17 cellular contexts compared by ENCODE assay signal in the genomic region with DNA sequence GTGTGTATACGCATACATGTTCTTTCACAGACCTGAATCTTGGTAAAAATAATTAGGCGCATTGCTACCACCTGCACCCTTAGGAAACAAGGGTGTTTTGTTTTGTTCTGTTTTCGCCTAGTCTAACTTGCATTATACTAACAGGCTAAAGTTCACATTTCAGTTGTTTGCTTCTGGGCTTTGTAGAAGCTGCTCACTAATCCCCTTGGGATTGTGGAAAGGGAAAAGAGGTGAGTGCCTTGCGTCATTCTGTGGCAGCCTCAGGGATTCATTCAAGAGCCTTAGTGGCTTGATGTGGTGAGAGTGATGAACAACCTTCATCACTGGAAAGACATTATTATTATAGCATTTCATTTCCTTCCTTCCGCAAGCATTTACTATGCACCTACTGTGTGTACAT.
"Had no signal": no experiment of that assay in that cellular context is flagged by ENCODE, and none has a peak within 500 bp of the region (broad histone marks: within the 10 kb centered on the region; RNA-seq: fewer than 3 reads in every experiment).

No MANE protein-coding gene starts in this region.

- H3K4me1 Mint-ChIP-seq: activated naive CD8-positive, alpha-beta T cell treated with anti-CD3 and anti-CD28 coated beads, Interleukin-2, amount 10 ng/mL, durations not matched to agents 7 days and 5 days had no signal

- DNase-seq: activated CD4-positive, alpha-beta memory T cell treated with anti-CD3 and anti-CD28 coated beads for 36 hours; activated effector memory CD4-positive, alpha-beta T cell treated with anti-CD3 and anti-CD28 coated beads, Interleukin-2, amount 50 U/mL, for 16 hours; activated naive CD8-positive, alpha-beta T cell treated with anti-CD3 and anti-CD28 coated beads, Interleukin-2, amount 10 ng/mL, durations not matched to agents 7 days and 5 days; activated T-cell treated with anti-CD3 and anti-CD28 coated beads, Interleukin-2, amount 50 U/mL, for 4 hours; aorta; dorsolateral prefrontal cortex; esophagus squamous epithelium; foreskin fibroblast; mammary epithelial cell; stimulated activated CD4-positive, alpha-beta T cell treated with anti-CD3 and anti-CD28 coated beads, Interleukin-4, amount 100 ng/mL, for 1 hour; stimulated activated CD8-positive, alpha-beta memory T cell treated with anti-CD3 and anti-CD28 coated beads, Interleukin-4, amount 100 ng/mL, for 48 hours; testis; upper lobe of right lung had no signal

- H3K4me3 Mint-ChIP-seq: activated CD4-positive, alpha-beta memory T cell treated with anti-CD3 and anti-CD28 coated beads for 36 hours; activated naive CD8-positive, alpha-beta T cell treated with anti-CD3 and anti-CD28 coated beads, Interleukin-2, amount 10 ng/mL, durations not matched to agents 7 days and 5 days; activated T-cell treated with anti-CD3 and anti-CD28 coated beads, Interleukin-2, amount 50 U/mL, for 4 hours; natural killer cell treated with Interleukin-12 subunit alpha and Interleukin-12 subunit beta and Interleukin-15 and Interleukin-18, amount 100 ng/mL, for 72 hours; stimulated activated naive CD8-positive, alpha-beta T cell treated with anti-CD3 and anti-CD28 coated beads, Interleukin-15, Interleukin-2, amounts not matched to agents 100 ng/mL and 50 ng/mL, for 24 hours; T-helper 2 cell treated with Interferon-gamma antibody and Interleukin-4, amounts not matched to agents 5 μg/mL and 100 μg/mL, for 36 hours had no signal

- H3K36me3 Mint-ChIP-seq: activated CD4-positive, alpha-beta memory T cell treated with anti-CD3 and anti-CD28 coated beads for 36 hours; activated naive CD8-positive, alpha-beta T cell treated with anti-CD3 and anti-CD28 coated beads, Interleukin-2, amount 10 ng/mL, durations not matched to agents 7 days and 5 days; natural killer cell treated with Interleukin-12 subunit alpha and Interleukin-12 subunit beta and Interleukin-15 and Interleukin-18, amount 100 ng/mL, for 72 hours had no signal

- H3K27ac Mint-ChIP-seq: activated CD4-positive, alpha-beta memory T cell treated with anti-CD3 and anti-CD28 coated beads for 36 hours; activated naive CD8-positive, alpha-beta T cell treated with anti-CD3 and anti-CD28 coated beads, Interleukin-2, amount 10 ng/mL, durations not matched to agents 7 days and 5 days; natural killer cell treated with Interleukin-12 subunit alpha and Interleukin-12 subunit beta and Interleukin-15 and Interleukin-18, amount 100 ng/mL, for 72 hours; stimulated activated naive CD8-positive, alpha-beta T cell treated with anti-CD3 and anti-CD28 coated beads, Interleukin-15, Interleukin-2, amounts not matched to agents 100 ng/mL and 50 ng/mL, for 24 hours; T-helper 2 cell treated with Interferon-gamma antibody and Interleukin-4, amounts not matched to agents 5 μg/mL and 100 μg/mL, for 36 hours had no signal

- H3K4me3 ChIP-seq: dorsolateral prefrontal cortex, esophagus squamous epithelium, testis, upper lobe of right lung had no signal

- H3K36me3 ChIP-seq: esophagus squamous epithelium, upper lobe of right lung had no signal

- H3K27ac ChIP-seq: dorsolateral prefrontal cortex, esophagus squamous epithelium, testis, upper lobe of right lung had no signal

- H3K27me3 ChIP-seq: dorsolateral prefrontal cortex, esophagus squamous epithelium, testis, upper lobe of right lung had no signal

- H3K4me1 ChIP-seq: testis, upper lobe of right lung had no signal

- H3K9me3 ChIP-seq: esophagus squamous epithelium, testis, upper lobe of right lung had no signal

- ATAC-seq: activated T-cell treated with anti-CD3 and anti-CD28 coated beads, Interleukin-2, amount 50 U/mL, for 4 hours; left lobe of liver; natural killer cell treated with Interleukin-12 subunit alpha and Interleukin-12 subunit beta and Interleukin-15 and Interleukin-18, amount 100 ng/mL, for 72 hours; upper lobe of right lung had no signal

- H3K27me3 Mint-ChIP-seq: activated CD4-positive, alpha-beta memory T cell treated with anti-CD3 and anti-CD28 coated beads for 36 hours; activated naive CD8-positive, alpha-beta T cell treated with anti-CD3 and anti-CD28 coated beads, Interleukin-2, amount 10 ng/mL, durations not matched to agents 7 days and 5 days; natural killer cell treated with Interleukin-12 subunit alpha and Interleukin-12 subunit beta and Interleukin-15 and Interleukin-18, amount 100 ng/mL, for 72 hours; stimulated activated naive CD8-positive, alpha-beta T cell treated with anti-CD3 and anti-CD28 coated beads, Interleukin-15, Interleukin-2, amounts not matched to agents 100 ng/mL and 50 ng/mL, for 24 hours had no signal
